ENCODE assay signal across 24 cellular contexts in genomic region chr6:57162008-57162407, GRCh38. TPM values are rescaled to one million over a fixed set of nuclear protein-coding genes. Genes with fewer than 3 reads are reported as not detected.
DNase-seq lines count a peak whose midpoint lies in the region; ATAC-seq, FAIRE-seq and TF ChIP-seq lines count a peak whose summit lies in the region.
"Had no signal": no experiment of that assay in that cellular context is flagged by ENCODE, and none has a peak within 500 bp of the region (broad histone marks: within the 10 kb centered on the region; RNA-seq: fewer than 3 reads in every experiment).

No MANE protein-coding gene starts in this region.

- peaks cover 7 to 10% of the 10 kb centered on the region in 2 donors for H3K4me1 ChIP-seq in adrenal gland (replicated peaks in 1 of 2)
- no peaks in the 10 kb centered on the region for H3K4me1 ChIP-seq in endothelial cell of umbilical vein (ENCODE audit: control insufficient read depth, extremely low read depth, insufficient read depth, low read length)
- H3K4me1 ChIP-seq in small intestine (ENCODE audit: control insufficient read depth in 2 of 2, insufficient read depth in 1 of 2, low read depth in 1 of 2, low read length in 1 of 2) = no peaks in the 10 kb centered on the region
- H3K4me1 ChIP-seq: A549, Caco-2 had no signal

- H3K79me2 ChIP-seq in endothelial cell of umbilical vein (ENCODE audit: control insufficient read depth, insufficient read depth, low read length) = no peaks in the 10 kb centered on the region

- no peak for ATAC-seq in activated T-helper 17 cell treated with anti-CD3 and anti-CD28 coated beads, Interleukin-2, amount 50 U/mL, for 72 hours (replicated peaks)
- ATAC-seq: A549; CD8-positive, alpha-beta T cell had no signal

- no peak for DNase-seq in H54 (ENCODE audit: insufficient read length, low spot score)
- DNase-seq in adrenal gland = no peak
- no peak for DNase-seq in endothelial cell of umbilical vein (ENCODE audit: low read depth, low spot score)
- DNase-seq in osteocyte (ENCODE audit: extremely low spot score, unreplicated experiment) = no peak
- no peak for DNase-seq in Calu3
- DNase-seq in small intestine = no peak
- DNase-seq: C1 segment of cervical spinal cord; Caco-2; CD8-positive, alpha-beta T cell; DMS 273 treated with DMSO at 0.1 percent for 48 hours; DMS79; KG1; MG63; NCI-H1105 treated with DMSO at 0.1 percent for 48 hours; NCI-H2029; NCI-H446; NCI-H526; Right ventricle myocardium superior; RPMI8226 had no signal

- CTCF ChIA-PET in endothelial cell of umbilical vein (lab: Charles Lee) (interaction anchor here (2.0 kb wide), 1 partner anchor 10 kb away, joined by 10 read pairs; the partner anchor contains the start of gene BAG2), Calu3 (lab: Charles Lee) (no interaction called here)

- H3K9me3 ChIP-seq in adrenal gland (replicated peaks in 1 of 3) (peaks cover 0 to 13% (median 10%) of the 10 kb centered on the region in 3 donors), endothelial cell of umbilical vein (replicated peaks; ENCODE audit: control insufficient read depth, insufficient read depth, low read length) (no peaks in the 10 kb centered on the region), small intestine (ENCODE audit: control insufficient read depth, low read depth) (no peaks in the 10 kb centered on the region)
- H3K9me3 ChIP-seq: Caco-2, SJSA1 had no signal

- H3K4me2 ChIP-seq in endothelial cell of umbilical vein (ENCODE audit: insufficient read depth, low read length) = no peak overlapping the region
- H3K4me2 ChIP-seq: A549 had no signal

- no peak overlapping the region for H3K4me3 Mint-ChIP-seq in osteocyte (ENCODE audit: unreplicated experiment)
- no peak overlapping the region for H3K4me3 Mint-ChIP-seq in activated T-helper 17 cell treated with anti-CD3 and anti-CD28 coated beads, Interleukin-2, amount 50 U/mL, for 72 hours
- no peak overlapping the region for H3K4me3 Mint-ChIP-seq in Calu3 (ENCODE audit: low read depth, unreplicated experiment)
- H3K4me3 Mint-ChIP-seq: CD8-positive, alpha-beta T cell had no signal

- H3K27me3 Mint-ChIP-seq in osteocyte (ENCODE audit: unreplicated experiment) = no peaks in the 10 kb centered on the region
- no peaks in the 10 kb centered on the region for H3K27me3 Mint-ChIP-seq in activated T-helper 17 cell treated with anti-CD3 and anti-CD28 coated beads, Interleukin-2, amount 50 U/mL, for 72 hours
- no peaks in the 10 kb centered on the region for H3K27me3 Mint-ChIP-seq in Calu3 (ENCODE audit: unreplicated experiment)

- H3K9ac ChIP-seq in endothelial cell of umbilical vein (replicated peaks; ENCODE audit: extremely low read depth, insufficient read depth, low read length) = no peak overlapping the region

- peak overlapping the region in 3 of 5 donors; percentile 13 to 32 (median 32) for H3K27ac ChIP-seq in adrenal gland
- H3K27ac ChIP-seq in endothelial cell of umbilical vein (ENCODE audit: insufficient read depth, low read depth, low read length) = no peak overlapping the region
- H3K27ac ChIP-seq in small intestine (ENCODE audit: low read depth in 1 of 2, low read length in 1 of 2) = no peak overlapping the region
- H3K27ac ChIP-seq: A549, SJSA1 had no signal

- peaks cover 15% of the 10 kb centered on the region for H3K4me1 Mint-ChIP-seq in osteocyte (ENCODE audit: unreplicated experiment)
- H3K4me1 Mint-ChIP-seq in activated T-helper 17 cell treated with anti-CD3 and anti-CD28 coated beads, Interleukin-2, amount 50 U/mL, for 72 hours = peaks cover 5% of the 10 kb centered on the region
- no peaks in the 10 kb centered on the region for H3K4me1 Mint-ChIP-seq in Calu3 (ENCODE audit: low read depth, unreplicated experiment)

- whole genome bisulfite sequencing in adrenal gland, 4 donors = 62 to 83% (median 81%) methylated on average over 2 of the region's 2 CpGs
- WGBS in small intestine, 3 donors = 95 to 97% (median 95%) methylated on average over 2 of the region's 2 CpGs

- H3K27ac Mint-ChIP-seq in osteocyte (ENCODE audit: unreplicated experiment) (peak overlapping the region; percentile 51), Calu3 (ENCODE audit: unreplicated experiment) (no peak overlapping the region)
- no peak overlapping the region for H3K27ac Mint-ChIP-seq in activated T-helper 17 cell treated with anti-CD3 and anti-CD28 coated beads, Interleukin-2, amount 50 U/mL, for 72 hours
- H3K27ac Mint-ChIP-seq: CD8-positive, alpha-beta T cell had no signal

- H3K9me3 Mint-ChIP-seq in osteocyte (ENCODE audit: unreplicated experiment) (peaks cover 12% of the 10 kb centered on the region), Calu3 (ENCODE audit: low read depth, unreplicated experiment) (peaks cover 6% of the 10 kb centered on the region)
- no peaks in the 10 kb centered on the region for H3K9me3 Mint-ChIP-seq in activated T-helper 17 cell treated with anti-CD3 and anti-CD28 coated beads, Interleukin-2, amount 50 U/mL, for 72 hours

- FAIRE-seq in H54 (lab: Jason Lieb, UNC) (peak; percentile 81), endothelial cell of umbilical vein (lab: Jason Lieb, UNC) (no peak), small intestine (lab: Jason Lieb, UNC) (no peak)
- FAIRE-seq: A549, GM19239, H1 had no signal

- intact Hi-C loops in adrenal gland (cut with DNase I) (no loop called here), endothelial cell of umbilical vein (cut with micrococcal nuclease) (no loop called here), Calu3 (cut with micrococcal nuclease; ENCODE audit: unreplicated experiment) (no loop called here)

- no peaks in the 10 kb centered on the region for H3K27me3 ChIP-seq in adrenal gland
- no peaks in the 10 kb centered on the region for H3K27me3 ChIP-seq in endothelial cell of umbilical vein (ENCODE audit: control insufficient read depth in 2 of 2, insufficient read depth in 2 of 2, low read length in 2 of 2)
- no peaks in the 10 kb centered on the region for H3K27me3 ChIP-seq in small intestine (ENCODE audit: control insufficient read depth in 2 of 2, insufficient read depth in 2 of 2, low read length in 2 of 2)
- H3K27me3 ChIP-seq: MG63, SJSA1 had no signal

- H4K20me1 ChIP-seq in endothelial cell of umbilical vein (replicated peaks; ENCODE audit: control insufficient read depth, extremely low read depth, insufficient read depth, low read length) = no peaks in the 10 kb centered on the region

- no peak overlapping the region for H2AFZ ChIP-seq in endothelial cell of umbilical vein (ENCODE audit: low read depth, low read length)

- dilution Hi-C loops in endothelial cell of umbilical vein (cut with MboI; ENCODE audit: extremely low pct_ligation_motif_present, low sequenced_read_pairs) = no loop called here

- BruUV-seq in endothelial cell of umbilical vein (replicated peaks; lab: Mats Ljungman, UMichigan) (no TSS peak), Calu3 (replicated peaks; lab: Mats Ljungman, UMichigan) (no TSS peak)

- H3K4me3 ChIP-seq in adrenal gland (no peak overlapping the region), endothelial cell of umbilical vein (replicated peaks in 1 of 3; ENCODE audit: insufficient read depth in 1 of 3, low read depth in 1 of 3, low read length in 3 of 3) (no peak overlapping the region), small intestine (ENCODE audit: low read depth in 1 of 2, low read length in 2 of 2) (no peak overlapping the region)
- H3K4me3 ChIP-seq: A549, MG63, SJSA1 had no signal

- H3K9me1 ChIP-seq in endothelial cell of umbilical vein (replicated peaks; ENCODE audit: control insufficient read depth, extremely low read depth, insufficient read depth, low read length) = no peaks in the 10 kb centered on the region

- H3K36me3 Mint-ChIP-seq in osteocyte (ENCODE audit: unreplicated experiment) (peaks cover 32% of the 10 kb centered on the region), Calu3 (ENCODE audit: insufficient read depth, unreplicated experiment) (no peaks in the 10 kb centered on the region)
- peaks cover 73% of the 10 kb centered on the region for H3K36me3 Mint-ChIP-seq in activated T-helper 17 cell treated with anti-CD3 and anti-CD28 coated beads, Interleukin-2, amount 50 U/mL, for 72 hours (ENCODE audit: low read depth)

- TF ChIP-seq CTCF in adrenal gland (IDR thresholded peaks at IDR 0.05) (no peak), endothelial cell of umbilical vein (IDR thresholded peaks at IDR 0.05; ENCODE audit: extremely low read depth in 1 of 2, insufficient read depth in 1 of 2, low read depth in 1 of 2, low read length in 2 of 2) (no peak), osteocyte (IDR thresholded peaks at IDR 0.05) (no peak), Calu3 (IDR thresholded peaks at IDR 0.05; ENCODE audit: unreplicated experiment) (no peak)

- H3K36me3 ChIP-seq in adrenal gland (replicated peaks in 1 of 2) = peaks cover 0 to 3% of the 10 kb centered on the region in 2 donors
- H3K36me3 ChIP-seq in endothelial cell of umbilical vein (ENCODE audit: control insufficient read depth in 2 of 2, extremely low read depth in 1 of 2, insufficient read depth in 2 of 2, low read length in 2 of 2) = peaks cover 0 to 2% of the 10 kb centered on the region in 2 experiments
- peaks cover 0 to 8% of the 10 kb centered on the region in 2 donors for H3K36me3 ChIP-seq in small intestine (ENCODE audit: control insufficient read depth in 2 of 2, insufficient read depth in 2 of 2, low read length in 2 of 2)

- TF ChIP-seq POLR2A in H54 (IDR thresholded peaks at IDR 0.05; ENCODE audit: low read depth, low read length) (no peak), adrenal gland (IDR thresholded peaks at IDR 0.05) (no peak), endothelial cell of umbilical vein (IDR thresholded peaks at IDR 0.05; ENCODE audit: low read depth, low read length) (no peak)

- POLR2A ChIA-PET in endothelial cell of umbilical vein (lab: Charles Lee) = no interaction called here

TF ChIP-seq in endothelial cell of umbilical vein, 7 proteins besides CTCF, POLR2A, EP300 and RAD21 (continues in another document):
- TF ChIP-seq, protein P1, sequence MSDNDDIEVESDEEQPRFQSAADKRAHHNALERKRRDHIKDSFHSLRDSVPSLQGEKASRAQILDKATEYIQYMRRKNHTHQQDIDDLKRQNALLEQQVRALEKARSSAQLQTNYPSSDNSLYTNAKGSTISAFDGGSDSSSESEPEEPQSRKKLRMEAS (IDR thresholded peaks at IDR 0.05; ENCODE audit: insufficient read depth, insufficient read length) = no peak

RNA-seq across cellular contexts. Expression of gene BAG2, which starts 10.1 kb away (rescaled TPM):
- total RNA-seq in adrenal gland (10 to 100 TPM in 1 of 8 donors, 1 to 10 TPM in 7; 6.2 to 10.5 (median 7.5) TPM), endothelial cell of umbilical vein (3.6 and 3.9 TPM in 2 replicates), osteocyte (8.8 and 9.1 TPM in 2 replicates), Calu3 (2022) (9.6 and 12.1 TPM in 2 replicates)
- polyA plus RNA-seq in adrenal gland (10 to 100 TPM in 1 of 3 donors, 1 to 10 TPM in 2; 2.6 to 11.0 (median 3.5) TPM), endothelial cell of umbilical vein (0.91 and 1.1 TPM in 2 replicates), small intestine (1 to 10 TPM in 1 of 3 donors, under 1 TPM in 2; 0.45 to 1.1 (median 0.81) TPM)
- 1.5 and 1.6 TPM in 2 replicates for polyA plus RNA-seq in endothelial cell of umbilical vein (2011; cell fraction: cytosol; rRNA removed)
- 1.0 and 1.4 TPM in 2 replicates for polyA plus RNA-seq in endothelial cell of umbilical vein (2011; cell fraction: nucleus; rRNA removed)
- polyA plus RNA-seq in endothelial cell of umbilical vein (2012) = 2.1 and 4.8 TPM in 2 replicates
- 0.91 and 1.5 TPM in 2 replicates for polyA minus RNA-seq in endothelial cell of umbilical vein
- polyA minus RNA-seq in endothelial cell of umbilical vein (2011; cell fraction: cytosol; rRNA and poly(A)+ RNA removed) = 10.3 TPM
- polyA minus RNA-seq in endothelial cell of umbilical vein (2011; cell fraction: nucleus; rRNA and poly(A)+ RNA removed) = 2.0 and 2.5 TPM in 2 replicates
- 1 to 10 TPM; 5.6 to 9.5 TPM for total RNA-seq in activated T-helper 17 cell treated with anti-CD3 and anti-CD28 coated beads, Interleukin-2, amount 50 U/mL, for 72 hours

Comparison
In these comparisons a context has a peak if more than half of its experiments do, and no peak if none do; other contexts are left out.
1. H3K27ac ChIP-seq: peak in adrenal gland (3 of 5); none in endothelial cell of umbilical vein (single experiment) and small intestine (0 of 2).